Comparison of ENCODE assay signal across 8 cellular contexts in genomic region chr18:35343488-35343935, GRCh38. TPM values are rescaled to one million over a fixed set of nuclear protein-coding genes. Genes with fewer than 3 reads are reported as not detected.
DNase-seq lines count a peak whose midpoint lies in the region; ATAC-seq and TF ChIP-seq lines count a peak whose summit lies in the region.

No MANE protein-coding gene starts in this region.

- H3K27me3 Mint-ChIP-seq in glutamatergic neuron (ENCODE audit: unreplicated experiment) = peaks cover 7% of the 10 kb centered on the region

- H3K27ac Mint-ChIP-seq in glutamatergic neuron (ENCODE audit: unreplicated experiment) = peak overlapping the region; percentile 91

- H3K9me3 ChIP-seq in HEK293 (ENCODE audit: control insufficient read depth, insufficient read depth, low read depth, low read length) (no peaks in the 10 kb centered on the region), smooth muscle cell (replicated peaks; ENCODE audit: low read depth) (no peaks in the 10 kb centered on the region)

- H3K27me3 ChIP-seq in smooth muscle cell (ENCODE audit: low read depth) = no peaks in the 10 kb centered on the region

- peak overlapping the region; percentile 99 for H3K9ac ChIP-seq in smooth muscle cell (ENCODE audit: low read depth)

- no peak overlapping the region for H2AFZ ChIP-seq in smooth muscle cell (ENCODE audit: low read depth)

- H3K4me2 ChIP-seq in smooth muscle cell = peak overlapping the region; percentile 90

- POLR2A ChIA-PET in HEK293 (lab: Yijun Ruan, JAX) = interaction anchor here (0.6 to 1.6 kb wide), 4 partner anchors 9 to 103 kb away, joined by 3 to 7 read pairs (median 4); partner anchors contain the start of genes ZNF397 and ZSCAN30

- no peaks in the 10 kb centered on the region for H3F3A ChIP-seq in smooth muscle cell (ENCODE audit: low read depth)

- H3K9me3 Mint-ChIP-seq in glutamatergic neuron (ENCODE audit: unreplicated experiment) = peaks cover 4% of the 10 kb centered on the region

- H3K4me3 ChIP-seq in HEK293 (ENCODE audit: low read depth, low read length) (peak overlapping the region; percentile 92), smooth muscle cell (peak overlapping the region; percentile 70)

- peak overlapping the region; percentile 99 for H3K4me3 Mint-ChIP-seq in glutamatergic neuron (ENCODE audit: unreplicated experiment)

- H3K4me1 Mint-ChIP-seq in glutamatergic neuron (ENCODE audit: low read depth, unreplicated experiment) = peaks cover 6% of the 10 kb centered on the region

- DNase-seq in glutamatergic neuron (no peak), smooth muscle cell (lab: John Stamatoyannopoulos, UW; ENCODE audit: unreplicated experiment) (no peak), dermis blood vessel endothelial cell (no peak)

- H4K20me1 ChIP-seq in smooth muscle cell (ENCODE audit: low read depth) = peaks cover 53% of the 10 kb centered on the region

- ATAC-seq in HG03442 (IDR thresholded peaks at IDR 0.05; ENCODE audit: unreplicated experiment) (no peak), HG03469 (IDR thresholded peaks at IDR 0.05; ENCODE audit: unreplicated experiment) (no peak), HG02852 (IDR thresholded peaks at IDR 0.05; ENCODE audit: unreplicated experiment) (no peak)

- H3K4me1 ChIP-seq in HEK293 (ENCODE audit: control insufficient read depth, insufficient read depth, low read length) (no peaks in the 10 kb centered on the region), smooth muscle cell (ENCODE audit: low read depth) (peaks cover 9% of the 10 kb centered on the region)

- peaks cover 50% of the 10 kb centered on the region for H3K79me2 ChIP-seq in smooth muscle cell (ENCODE audit: low read depth)

- TF ChIP-seq CTCF in HEK293 (tag by site-specific recombination; IDR thresholded peaks at IDR 0.05) = no peak
- no peak for TF ChIP-seq CTCF in VCaP (conservative IDR thresholded peaks at IDR 0.05)
- no peak for TF ChIP-seq CTCF in glutamatergic neuron (IDR thresholded peaks at IDR 0.05; ENCODE audit: partially characterized antibody, unreplicated experiment)
- no peak for TF ChIP-seq CTCF in smooth muscle cell (IDR thresholded peaks at IDR 0.05; ENCODE audit: borderline replicate concordance, insufficient read depth, poor library complexity, severe bottlenecking)

- no peaks in the 10 kb centered on the region for H3K36me3 Mint-ChIP-seq in glutamatergic neuron (ENCODE audit: unreplicated experiment)

- CTCF ChIA-PET in HEK293 (lab: Yijun Ruan, JAX) = interaction anchor here (1.1 to 1.7 kb wide), 2 partner anchors 12 to 18 kb away, joined by 4 to 6 read pairs; no protein-coding TSS in a partner anchor

- 1% methylated on average over 15 of the region's 15 CpGs for WGBS in smooth muscle cell (ENCODE audit: low lambda C conversion rate)

- H3K36me3 ChIP-seq in HEK293 (ENCODE audit: control insufficient read depth in 2 of 2, insufficient read depth in 1 of 2, low read length in 2 of 2) (peaks cover 14 to 41% of the 10 kb centered on the region in 2 experiments), smooth muscle cell (ENCODE audit: low read depth) (peaks cover 9% of the 10 kb centered on the region)

- H3K27ac ChIP-seq in HEK293 (ENCODE audit: extremely low read depth, low read depth, low read length) = no peak overlapping the region; the same call in 1 of the 2 replicates
- H3K27ac ChIP-seq in VCaP = peak overlapping the region; percentile 100
- H3K27ac ChIP-seq in smooth muscle cell (ENCODE audit: low read depth) = peak overlapping the region; percentile 96

TF ChIP-seq in HEK293, 187 proteins besides CTCF, POLR2A, EP300 and RAD21:
- TF ChIP-seq ZFP69B (tag by site-specific recombination; IDR thresholded peaks at IDR 0.05) (no peak), ZNF157 (tag by site-specific recombination; IDR thresholded peaks at IDR 0.05) (no peak)

RNA-seq across cellular contexts. Expression of gene ZNF24, which starts 0.7 kb away (rescaled TPM):
- total RNA-seq in glutamatergic neuron (ENCODE audit: unreplicated experiment) = 59.2 TPM
- 40.8 and 59.6 TPM in 2 replicates for total RNA-seq in smooth muscle cell
- polyA plus RNA-seq in smooth muscle cell = 26.2 and 27.3 TPM in 2 replicates
- total RNA-seq in dermis blood vessel endothelial cell = 37.9 and 50.7 TPM in 2 replicates

RNA-seq across cellular contexts. Expression of gene ZNF396, which starts 33.6 kb away (rescaled TPM):
- total RNA-seq in glutamatergic neuron (ENCODE audit: unreplicated experiment) = 2.1 TPM
- 2.0 and 3.1 TPM in 2 replicates for total RNA-seq in smooth muscle cell
- polyA plus RNA-seq in smooth muscle cell = 1.9 and 2.5 TPM in 2 replicates
- total RNA-seq in dermis blood vessel endothelial cell = 0.51 and 0.79 TPM in 2 replicates

RNA-seq across cellular contexts. Expression of gene ZSCAN30, which starts 53.5 kb away (rescaled TPM):
- total RNA-seq in glutamatergic neuron (ENCODE audit: unreplicated experiment) = 41.0 TPM
- total RNA-seq in smooth muscle cell = 10.3 and 13.4 TPM in 2 replicates
- 3.7 and 7.2 TPM in 2 replicates for polyA plus RNA-seq in smooth muscle cell
- 14.0 and 16.8 TPM in 2 replicates for total RNA-seq in dermis blood vessel endothelial cell
